1 cellular context compared by ENCODE assay signal in the genomic region with DNA sequence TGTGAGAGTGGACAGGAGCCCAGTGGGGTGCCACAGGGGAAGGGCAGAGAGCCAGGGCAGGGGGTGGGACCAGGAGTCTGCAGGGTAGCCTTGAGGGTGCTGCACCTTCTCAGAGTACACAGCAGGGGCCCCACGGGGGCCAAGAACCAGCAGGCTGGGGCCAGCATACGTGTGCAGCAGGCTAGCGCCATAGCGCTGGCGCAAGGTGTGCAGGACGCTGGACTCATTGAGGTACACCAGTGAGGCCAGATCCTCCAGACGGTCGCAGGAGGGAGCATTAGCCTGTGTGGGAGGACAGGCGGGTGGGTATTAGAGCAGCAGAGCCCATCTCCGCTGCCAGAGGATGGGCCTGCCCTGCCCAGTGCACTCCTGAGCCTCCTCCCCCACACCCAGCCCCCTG.
TF ChIP-seq lines count a peak whose summit lies in the region.

No MANE protein-coding gene starts in this region.

TF ChIP-seq in HepG2, 621 proteins besides CTCF, POLR2A, EP300 and RAD21:
- TF ChIP-seq IRF1 (CRISPR knock-in tag; IDR thresholded peaks at IDR 0.05; ENCODE audit: low read depth), result no peak
- no peak for TF ChIP-seq SOX5 (CRISPR knock-in tag; IDR thresholded peaks at IDR 0.05; ENCODE audit: borderline replicate concordance)
- no peak for TF ChIP-seq RERE (CRISPR knock-in tag; IDR thresholded peaks at IDR 0.05; ENCODE audit: low read depth)
- TF ChIP-seq, protein P1, sequence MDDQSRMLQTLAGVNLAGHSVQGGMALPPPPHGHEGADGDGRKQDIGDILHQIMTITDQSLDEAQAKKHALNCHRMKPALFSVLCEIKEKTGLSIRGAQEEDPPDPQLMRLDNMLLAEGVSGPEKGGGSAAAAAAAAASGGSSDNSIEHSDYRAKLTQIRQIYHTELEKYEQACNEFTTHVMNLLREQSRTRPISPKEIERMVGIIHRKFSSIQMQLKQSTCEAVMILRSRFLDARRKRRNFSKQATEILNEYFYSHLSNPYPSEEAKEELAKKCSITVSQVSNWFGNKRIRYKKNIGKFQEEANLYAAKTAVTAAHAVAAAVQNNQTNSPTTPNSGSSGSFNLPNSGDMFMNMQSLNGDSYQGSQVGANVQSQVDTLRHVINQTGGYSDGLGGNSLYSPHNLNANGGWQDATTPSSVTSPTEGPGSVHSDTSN (CRISPR knock-in tag; IDR thresholded peaks at IDR 0.05; ENCODE audit: borderline replicate concordance), result no peak
- no peak for TF ChIP-seq DNMT1 (CRISPR knock-in tag; IDR thresholded peaks at IDR 0.05)
- TF ChIP-seq ZSCAN31 (CRISPR knock-in tag; IDR thresholded peaks at IDR 0.05; ENCODE audit: low read depth), result no peak
- no peak for TF ChIP-seq HIC2 (CRISPR knock-in tag; IDR thresholded peaks at IDR 0.05; ENCODE audit: low read depth)
